In genomic region chr2:1440581-1440980, GRCh38 we compare ENCODE assay signal across 22 cellular contexts. TPM values are rescaled to one million over a fixed set of nuclear protein-coding genes. Genes with fewer than 3 reads are reported as not detected.
DNase-seq lines count a peak whose midpoint lies in the region; ATAC-seq, FAIRE-seq and TF ChIP-seq lines count a peak whose summit lies in the region.
"Had no signal": no experiment of that assay in that cellular context is flagged by ENCODE, and none has a peak within 500 bp of the region (broad histone marks: within the 10 kb centered on the region; RNA-seq: fewer than 3 reads in every experiment).

No MANE protein-coding gene starts in this region.

- FAIRE-seq in GM12892 (lab: Jason Lieb, UNC): no peak
- FAIRE-seq: A204.1, GM19239, H54, K562 had no signal

- peak overlapping the region in 8 of 11 experiments; percentile 5 to 68 (median 34); a peak in 10 of 22 replicates for H3K4me2 ChIP-seq in BLaER1 treated with 17β-estradiol and CSF1 and Interleukin-3, amounts not matched to agents 10 nM and 100 nM
- H3K4me2 ChIP-seq: GM23338 had no signal

- peaks cover 19% of the 10 kb centered on the region for H3K4me1 Mint-ChIP-seq in endothelial cell (ENCODE audit: unreplicated experiment)
- H3K4me1 Mint-ChIP-seq: GM23338 had no signal

- no peak overlapping the region for H3K27ac ChIP-seq in BLaER1 treated with 17β-estradiol and CSF1 and Interleukin-3, amounts not matched to agents 10 nM and 100 nM
- H3K27ac ChIP-seq in RWPE1 (no peak overlapping the region), suprapubic skin (peak overlapping the region; percentile 41)

- WGBS in suprapubic skin: 50% methylated on average over 7 of the region's 7 CpGs

- peaks cover 11 to 57% (median 40%) of the 10 kb centered on the region in 10 experiments; a peak in 19 of 20 replicates for H3K4me1 ChIP-seq in BLaER1 treated with 17β-estradiol and CSF1 and Interleukin-3, amounts not matched to agents 10 nM and 100 nM
- H3K4me1 ChIP-seq in suprapubic skin: peaks cover 8% of the 10 kb centered on the region

- CTCF ChIA-PET in RWPE1 (lab: Yijun Ruan, JAX): no interaction called here

- POLR2A ChIA-PET in RWPE1 (lab: Yijun Ruan, JAX; ENCODE audit: low non-redundant PET): no interaction called here

- no peaks in the 10 kb centered on the region for H3K36me3 ChIP-seq in BLaER1 treated with 17β-estradiol and CSF1 and Interleukin-3, amounts not matched to agents 10 nM and 100 nM
- no peaks in the 10 kb centered on the region for H3K36me3 ChIP-seq in suprapubic skin

- no peaks in the 10 kb centered on the region for H3K27me3 ChIP-seq in BLaER1 treated with 17β-estradiol and CSF1 and Interleukin-3, amounts not matched to agents 10 nM and 100 nM
- H3K27me3 ChIP-seq in suprapubic skin: no peaks in the 10 kb centered on the region

- no peak for ATAC-seq in GM19397 (IDR thresholded peaks at IDR 0.05; ENCODE audit: unreplicated experiment)
- ATAC-seq: CD8-positive, alpha-beta T cell; GM23338; HCT116; K562 had no signal

- TF ChIP-seq CTCF in RWPE1 (conservative IDR thresholded peaks at IDR 0.05; ENCODE audit: low read depth) (no peak), endothelial cell (IDR thresholded peaks at IDR 0.05; ENCODE audit: unreplicated experiment) (no peak), suprapubic skin (IDR thresholded peaks at IDR 0.05) (no peak)

- H4K20me1 ChIP-seq in BLaER1 treated with 17β-estradiol and CSF1 and Interleukin-3, amounts not matched to agents 10 nM and 100 nM: no peaks in the 10 kb centered on the region

- H3K9ac ChIP-seq in BLaER1 treated with 17β-estradiol and CSF1 and Interleukin-3, amounts not matched to agents 10 nM and 100 nM: no peak overlapping the region

- H3K9me3 ChIP-seq in BLaER1 treated with 17β-estradiol and CSF1 and Interleukin-3, amounts not matched to agents 10 nM and 100 nM (replicated peaks in 1 of 11): peaks cover 22 to 32% (median 27%) of the 10 kb centered on the region in 11 experiments
- no peaks in the 10 kb centered on the region for H3K9me3 ChIP-seq in suprapubic skin

- no peak overlapping the region for H3K4me3 Mint-ChIP-seq in endothelial cell (ENCODE audit: unreplicated experiment)
- H3K4me3 Mint-ChIP-seq: CD8-positive, alpha-beta T cell; GM23338; HFFc6 had no signal

- no peak overlapping the region for H3K4me3 ChIP-seq in BLaER1 treated with 17β-estradiol and CSF1 and Interleukin-3, amounts not matched to agents 10 nM and 100 nM
- no peak overlapping the region for H3K4me3 ChIP-seq in suprapubic skin
- H3K4me3 ChIP-seq: GM23338, K562 had no signal

- peaks cover 7% of the 10 kb centered on the region for H3K36me3 Mint-ChIP-seq in endothelial cell (ENCODE audit: low read depth, unreplicated experiment)
- H3K36me3 Mint-ChIP-seq: CD8-positive, alpha-beta T cell had no signal

- TF ChIP-seq POLR2A in suprapubic skin (IDR thresholded peaks at IDR 0.05): no peak
- no peak for TF ChIP-seq POLR2A in GM12892 (IDR thresholded peaks at IDR 0.05; ENCODE audit: low read depth, low read length)

- peak overlapping the region; percentile 90 for H3K27ac Mint-ChIP-seq in endothelial cell (ENCODE audit: unreplicated experiment)
- H3K27ac Mint-ChIP-seq: CD8-positive, alpha-beta T cell; GM23338; HFFc6 had no signal

- DNase-seq in RWPE1 (ENCODE audit: low spot score) (peak; percentile 26), endothelial cell (ENCODE audit: low spot score) (no peak), suprapubic skin (ENCODE audit: low spot score in 2 of 2) (no peak), medulla oblongata (ENCODE audit: extremely low spot score) (no peak), GM12892 (ENCODE audit: insufficient read length) (no peak)
- DNase-seq: ACHN; AML-193; Calu3; CD8-positive, alpha-beta T cell; DMS79 treated with DMSO at 0.1 percent for 48 hours; GF-D8; HFFc6; IMR-90 had no signal

- no peak for TF ChIP-seq EP300 in suprapubic skin (IDR thresholded peaks at IDR 0.05)

- no peaks in the 10 kb centered on the region for H3K9me3 Mint-ChIP-seq in endothelial cell (ENCODE audit: unreplicated experiment)
- H3K9me3 Mint-ChIP-seq: CD8-positive, alpha-beta T cell had no signal

- H3K27me3 Mint-ChIP-seq in endothelial cell (ENCODE audit: unreplicated experiment): peaks cover 11% of the 10 kb centered on the region

RNA-seq across cellular contexts. Expression of gene TPO, which starts 27.3 kb away (rescaled TPM):
- total RNA-seq in endothelial cell (ENCODE audit: unreplicated experiment): 0.41 TPM
- total RNA-seq in suprapubic skin: 1 to 10 TPM in 3 of 4 donors, under 1 TPM in 1; 0.93 to 4.6 (median 1.3) TPM
- polyA plus RNA-seq in GM12892 (2012; ENCODE audit: missing spikeins): 0.87 TPM
- total RNA-seq: Calu3; CD8-positive, alpha-beta T cell; GM23338; HFFc6; IMR-90; K562 had no signal
- polyA plus RNA-seq: BJ, IMR-90, K562 had no signal
